ENCODE assay signal across 11 cellular contexts in genomic region chr12:41899577-41899976, GRCh38.
"Had no signal": no experiment of that assay in that cellular context is flagged by ENCODE, and none has a peak within 500 bp of the region (broad histone marks: within the 10 kb centered on the region; RNA-seq: fewer than 3 reads in every experiment).

No MANE protein-coding gene starts in this region.

- H3K9ac ChIP-seq: GM23248 had no signal

- H3K4me1 ChIP-seq: HAP-1 had no signal

- H3K36me3 ChIP-seq: HAP-1 had no signal

- H3K4me3 ChIP-seq: GM23248, GM23338, HAP-1 had no signal

- ATAC-seq: GM23338, HCT116 had no signal

- FAIRE-seq: H1, H54 had no signal

- H2AFZ ChIP-seq: GM23248, GM23338 had no signal

- H3K4me2 ChIP-seq: GM23338 had no signal

- DNase-seq: GM23248, GOT3, H7, H9, HCEC 1CT, HFFc6 had no signal

- H3K27ac ChIP-seq: GM23248 had no signal

- H3K9me3 ChIP-seq: HAP-1 had no signal
